ENCODE assay signal across 1 cellular context in the genomic region with DNA sequence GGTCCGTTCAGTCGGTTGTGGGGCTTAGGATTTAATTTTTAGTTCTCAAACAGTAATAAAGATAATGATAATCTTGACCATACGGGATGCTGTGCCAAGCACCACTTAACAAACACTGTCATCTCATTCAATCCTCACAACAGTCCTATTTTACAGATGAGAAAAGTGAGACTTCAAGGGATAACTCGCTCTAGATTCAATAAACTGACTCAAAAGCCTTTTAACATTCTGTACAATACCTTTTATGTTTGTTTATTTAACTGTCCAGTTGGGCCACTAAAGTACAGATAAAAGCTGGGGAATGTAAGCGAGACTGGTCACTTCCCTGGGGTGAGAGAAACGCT.
TF ChIP-seq lines count a peak whose summit lies in the region.

No MANE protein-coding gene starts in this region.

TF ChIP-seq in HEK293, 187 proteins besides CTCF, POLR2A, EP300 and RAD21 (continued from another document):
- TF ChIP-seq, protein P1, sequence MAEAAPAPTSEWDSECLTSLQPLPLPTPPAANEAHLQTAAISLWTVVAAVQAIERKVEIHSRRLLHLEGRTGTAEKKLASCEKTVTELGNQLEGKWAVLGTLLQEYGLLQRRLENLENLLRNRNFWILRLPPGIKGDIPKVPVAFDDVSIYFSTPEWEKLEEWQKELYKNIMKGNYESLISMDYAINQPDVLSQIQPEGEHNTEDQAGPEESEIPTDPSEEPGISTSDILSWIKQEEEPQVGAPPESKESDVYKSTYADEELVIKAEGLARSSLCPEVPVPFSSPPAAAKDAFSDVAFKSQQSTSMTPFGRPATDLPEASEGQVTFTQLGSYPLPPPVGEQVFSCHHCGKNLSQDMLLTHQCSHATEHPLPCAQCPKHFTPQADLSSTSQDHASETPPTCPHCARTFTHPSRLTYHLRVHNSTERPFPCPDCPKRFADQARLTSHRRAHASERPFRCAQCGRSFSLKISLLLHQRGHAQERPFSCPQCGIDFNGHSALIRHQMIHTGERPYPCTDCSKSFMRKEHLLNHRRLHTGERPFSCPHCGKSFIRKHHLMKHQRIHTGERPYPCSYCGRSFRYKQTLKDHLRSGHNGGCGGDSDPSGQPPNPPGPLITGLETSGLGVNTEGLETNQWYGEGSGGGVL (tag by site-specific recombination; IDR thresholded peaks at IDR 0.05): no peak
- TF ChIP-seq, protein P2, sequence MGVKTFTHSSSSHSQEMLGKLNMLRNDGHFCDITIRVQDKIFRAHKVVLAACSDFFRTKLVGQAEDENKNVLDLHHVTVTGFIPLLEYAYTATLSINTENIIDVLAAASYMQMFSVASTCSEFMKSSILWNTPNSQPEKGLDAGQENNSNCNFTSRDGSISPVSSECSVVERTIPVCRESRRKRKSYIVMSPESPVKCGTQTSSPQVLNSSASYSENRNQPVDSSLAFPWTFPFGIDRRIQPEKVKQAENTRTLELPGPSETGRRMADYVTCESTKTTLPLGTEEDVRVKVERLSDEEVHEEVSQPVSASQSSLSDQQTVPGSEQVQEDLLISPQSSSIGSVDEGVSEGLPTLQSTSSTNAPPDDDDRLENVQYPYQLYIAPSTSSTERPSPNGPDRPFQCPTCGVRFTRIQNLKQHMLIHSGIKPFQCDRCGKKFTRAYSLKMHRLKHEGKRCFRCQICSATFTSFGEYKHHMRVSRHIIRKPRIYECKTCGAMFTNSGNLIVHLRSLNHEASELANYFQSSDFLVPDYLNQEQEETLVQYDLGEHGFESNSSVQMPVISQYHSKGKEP (tag by site-specific recombination; IDR thresholded peaks at IDR 0.05): no peak
- TF ChIP-seq ZNF76 (tag by site-specific recombination; IDR thresholded peaks at IDR 0.05; ENCODE audit: borderline replicate concordance, low read depth): no peak
